ENCODE assay signal across 7 cellular contexts in genomic region chr17:48997827-48998556, GRCh38. TPM values are rescaled to one million over a fixed set of nuclear protein-coding genes. Genes with fewer than 3 reads are reported as not detected.
DNase-seq lines count a peak whose midpoint lies in the region; ATAC-seq and TF ChIP-seq lines count a peak whose summit lies in the region.

No MANE protein-coding gene starts in this region.

- peak overlapping the region; percentile 99 for H3K27ac Mint-ChIP-seq in endothelial cell (ENCODE audit: unreplicated experiment)

- POLR2A ChIA-PET in OCI-LY7 (lab: Charles Lee), result interaction anchor here (0.7 kb wide), 1 partner anchor 15 kb away, joined by 3 read pairs; no protein-coding TSS in a partner anchor

- intact Hi-C loops in OCI-LY7 (cut with micrococcal nuclease; ENCODE audit: unreplicated experiment), result loop anchor here (2.0 kb wide), 1 partner anchor 89 kb away; the partner anchor contains the start of gene UBE2Z

- H3K27me3 ChIP-seq in trophoblast cell (ENCODE audit: insufficient read depth, low read length), result no peaks in the 10 kb centered on the region

- peak overlapping the region; percentile 95 for H3K9ac ChIP-seq in trophoblast cell (ENCODE audit: low read length)

- peak overlapping the region; percentile 99 for H4K91ac ChIP-seq in trophoblast cell (ENCODE audit: low read depth, low read length)

- CTCF ChIA-PET in OCI-LY7 (lab: Charles Lee; ENCODE audit: unreplicated experiment), result interaction anchor here (0.6 kb wide), 1 partner anchor 499 kb away, joined by 5 read pairs; no protein-coding TSS in a partner anchor

- peak overlapping the region; percentile 70; the same call in 1 of the 2 replicates for H2AFZ ChIP-seq in OCI-LY7 (ENCODE audit: low read length)
- H2AFZ ChIP-seq in trophoblast cell (ENCODE audit: insufficient read depth, low read length, poor library complexity), result peak overlapping the region; percentile 73

- no peak overlapping the region for H3K23ac ChIP-seq in trophoblast cell (ENCODE audit: low read length)

- H3K27me3 Mint-ChIP-seq in endothelial cell (ENCODE audit: unreplicated experiment), result peaks cover 21% of the 10 kb centered on the region

- peaks cover 26% of the 10 kb centered on the region for H3K36me3 Mint-ChIP-seq in endothelial cell (ENCODE audit: low read depth, unreplicated experiment)

- no TSS peak for BruUV-seq in OCI-LY7 (replicated peaks; lab: Mats Ljungman, UMichigan)

- peak overlapping the region; percentile 95 for H3K4me3 Mint-ChIP-seq in endothelial cell (ENCODE audit: unreplicated experiment)

- H3K4me3 ChIP-seq in GM12875 (ENCODE audit: low read depth, low read length) (peak overlapping the region; percentile 60), OCI-LY7 (ENCODE audit: low read depth, low read length, poor library complexity, severe bottlenecking) (peak overlapping the region; percentile 83), trophoblast cell (ENCODE audit: low read depth, low read length) (peak overlapping the region; percentile 97)

- H3K9me3 ChIP-seq in OCI-LY7 (ENCODE audit: low read length) (no peaks in the 10 kb centered on the region), trophoblast cell (ENCODE audit: insufficient read depth, low read depth, low read length) (no peaks in the 10 kb centered on the region)

- peak overlapping the region; percentile 99 for H3K14ac ChIP-seq in trophoblast cell (ENCODE audit: low read length)

- H3K4me1 ChIP-seq in OCI-LY7 (ENCODE audit: insufficient read depth, low read length, poor library complexity, severe bottlenecking) (peaks cover 23% of the 10 kb centered on the region), trophoblast cell (ENCODE audit: control insufficient read depth in 1 of 2, insufficient read depth in 2 of 2, low read length in 2 of 2) (no peaks in the 10 kb centered on the region)

- H2AK5ac ChIP-seq in trophoblast cell (ENCODE audit: low read length), result peak overlapping the region; percentile 98

- peak overlapping the region; percentile 90 for H4K8ac ChIP-seq in trophoblast cell (ENCODE audit: low read depth, low read length)

- H3K79me2 ChIP-seq in OCI-LY7 (ENCODE audit: insufficient read depth, low read depth, low read length) (peaks cover 53% of the 10 kb centered on the region), trophoblast cell (ENCODE audit: control insufficient read depth, insufficient read depth, low read length, poor library complexity) (peaks cover 36% of the 10 kb centered on the region)

- H3K9me2 ChIP-seq in OCI-LY7 (ENCODE audit: insufficient read depth, low read length), result no peaks in the 10 kb centered on the region

- peaks cover 41% of the 10 kb centered on the region for H3K79me1 ChIP-seq in trophoblast cell (ENCODE audit: low read length)

- peaks cover 19% of the 10 kb centered on the region for H3K36me3 ChIP-seq in OCI-LY7 (ENCODE audit: insufficient read depth, low read length)
- no peaks in the 10 kb centered on the region for H3K36me3 ChIP-seq in trophoblast cell (ENCODE audit: control insufficient read depth in 1 of 2, insufficient read depth in 2 of 2, low read length in 2 of 2)

- no peaks in the 10 kb centered on the region for H3K9me3 Mint-ChIP-seq in endothelial cell (ENCODE audit: unreplicated experiment)

- H2BK5ac ChIP-seq in trophoblast cell (ENCODE audit: low read depth, low read length, poor library complexity), result peak overlapping the region; percentile 97

- H2BK120ac ChIP-seq in trophoblast cell (ENCODE audit: insufficient read depth, low read length, poor library complexity), result peak overlapping the region; percentile 92

- H4K20me1 ChIP-seq in OCI-LY7 (ENCODE audit: insufficient read depth, low read length), result peaks cover 23% of the 10 kb centered on the region

- H3K4me1 Mint-ChIP-seq in endothelial cell (ENCODE audit: unreplicated experiment), result peaks cover 54% of the 10 kb centered on the region

- ATAC-seq in GM21526 (IDR thresholded peaks at IDR 0.05; ENCODE audit: low FRiP score, unreplicated experiment) (no peak), HG02588 (IDR thresholded peaks at IDR 0.05; ENCODE audit: unreplicated experiment) (no peak), HG03457 (IDR thresholded peaks at IDR 0.05; ENCODE audit: unreplicated experiment) (no peak)

- H3K27ac ChIP-seq in OCI-LY7 (ENCODE audit: low read depth, low read length, poor library complexity, severe bottlenecking) (peak overlapping the region; percentile 82), trophoblast cell (ENCODE audit: low read depth, low read length) (peak overlapping the region; percentile 99)

- H3K4me2 ChIP-seq in OCI-LY7 (ENCODE audit: low read length) (peak overlapping the region; percentile 70), trophoblast cell (ENCODE audit: low read length) (peak overlapping the region; percentile 77)

- no CpG with 5 or more reads among the region's 58 CpGs for WGBS in trophoblast cell (ENCODE audit: extremely low coverage, insufficient coverage, insufficient read length)

- peak overlapping the region; percentile 78 for H4K12ac ChIP-seq in trophoblast cell (ENCODE audit: low read depth, low read length)

- TF ChIP-seq CTCF in GM12875 (IDR thresholded peaks at IDR 0.05; ENCODE audit: borderline replicate concordance, insufficient read depth, low read depth, low read length) (no peak), OCI-LY7 (conservative IDR thresholded peaks at IDR 0.05; ENCODE audit: low read length) (no peak), endothelial cell (IDR thresholded peaks at IDR 0.05; ENCODE audit: unreplicated experiment) (no peak)

- H3K4ac ChIP-seq in trophoblast cell (ENCODE audit: low read depth, low read length), result peak overlapping the region; percentile 99

- H3K18ac ChIP-seq in trophoblast cell (ENCODE audit: low read length), result peak overlapping the region; percentile 100

- H2BK12ac ChIP-seq in trophoblast cell (ENCODE audit: low read length), result peak overlapping the region; percentile 55

- DNase-seq in OCI-LY7 (ENCODE audit: low spot score) (peak; percentile 35), endothelial cell (ENCODE audit: low spot score) (peak; percentile 45), trophoblast cell (peak in 1 of 2 donors; percentile 48)

RNA-seq across cellular contexts. Expression of gene IGF2BP1, which starts 0.8 kb away (rescaled TPM):
- total RNA-seq in OCI-LY7 (2014; rRNA removed; shearing (Covaris generic)), result 14.8 and 18.9 TPM in 2 replicates
- total RNA-seq in OCI-LY7 (2022) (46.4 and 53.8 TPM in 2 replicates), endothelial cell (ENCODE audit: unreplicated experiment) (298 TPM)
- 159 and 165 TPM in 2 replicates for polyA plus RNA-seq in trophoblast cell (2013)

RNA-seq across cellular contexts. Expression of gene GIP, which starts 29.6 kb away (rescaled TPM):
- total RNA-seq in OCI-LY7 (2014; rRNA removed; shearing (Covaris generic)), result not detected in 2 replicates
- not detected in 2 replicates for total RNA-seq in OCI-LY7 (2022)
- not detected for total RNA-seq in endothelial cell (ENCODE audit: unreplicated experiment)
- 0.52 and 1.00 TPM in 2 replicates for polyA plus RNA-seq in trophoblast cell (2013)

RNA-seq across cellular contexts. Expression of gene SNF8, which starts 53.4 kb away (rescaled TPM):
- 45.8 and 57.2 TPM in 2 replicates for total RNA-seq in OCI-LY7 (2014; rRNA removed; shearing (Covaris generic))
- total RNA-seq in OCI-LY7 (2022) (73.3 and 92.2 TPM in 2 replicates), endothelial cell (ENCODE audit: unreplicated experiment) (149 TPM)
- 91.5 and 92.2 TPM in 2 replicates for polyA plus RNA-seq in trophoblast cell (2013)
